ENCODE assay signal across 14 cellular contexts in genomic region chr19:4301590-4302237, GRCh38. TPM values are rescaled to one million over a fixed set of nuclear protein-coding genes. Genes with fewer than 3 reads are reported as not detected.
DNase-seq lines count a peak whose midpoint lies in the region; ATAC-seq and TF ChIP-seq lines count a peak whose summit lies in the region.
"Had no signal": no experiment of that assay in that cellular context is flagged by ENCODE, and none has a peak within 500 bp of the region (broad histone marks: within the 10 kb centered on the region; RNA-seq: fewer than 3 reads in every experiment).

No MANE protein-coding gene starts in this region.

- no peak for ATAC-seq in activated T-cell treated with anti-CD3 and anti-CD28 coated beads, Interleukin-2, amount 50 U/mL, for 4 hours
- ATAC-seq in Panc1 (peak; percentile 59; the same call in 1 of the 2 replicates), HG02885 (IDR thresholded peaks at IDR 0.05; ENCODE audit: poor library complexity, unreplicated experiment) (no peak)
- peak; percentile 14 for ATAC-seq in stimulated activated effector memory CD8-positive, alpha-beta T cell treated with anti-CD3 and anti-CD28 coated beads, Interleukin-12 subunit alpha, Interleukin-12 subunit beta, amount 100 ng/mL, for 72 hours
- ATAC-seq: heart right ventricle, left lobe of liver had no signal

- no peak overlapping the region for H3K9ac ChIP-seq in endodermal cell (ENCODE audit: extremely low read depth, low read length, poor library complexity, severe bottlenecking)

- no peaks in the 10 kb centered on the region for H3K36me3 Mint-ChIP-seq in activated T-cell treated with anti-CD3 and anti-CD28 coated beads, Interleukin-2, amount 50 U/mL, for 4 hours (ENCODE audit: insufficient read depth)
- H3K36me3 Mint-ChIP-seq in endodermal cell (ENCODE audit: low read depth) = peaks cover 2% of the 10 kb centered on the region
- H3K36me3 Mint-ChIP-seq in stimulated activated effector memory CD8-positive, alpha-beta T cell treated with anti-CD3 and anti-CD28 coated beads, Interleukin-12 subunit alpha, Interleukin-12 subunit beta, amount 100 ng/mL, for 72 hours = peaks cover 4% of the 10 kb centered on the region

- no peaks in the 10 kb centered on the region for H3K36me3 ChIP-seq in Panc1 (ENCODE audit: control insufficient read depth, insufficient read depth, low read length)
- no peaks in the 10 kb centered on the region for H3K36me3 ChIP-seq in endodermal cell (ENCODE audit: control insufficient read depth, insufficient read depth, low read length)
- no peaks in the 10 kb centered on the region for H3K36me3 ChIP-seq in sigmoid colon
- H3K36me3 ChIP-seq: heart right ventricle, vagina had no signal

- H3K4me3 ChIP-seq in Panc1 (ENCODE audit: low read depth in 2 of 2, low read length in 2 of 2) (no peak overlapping the region), endodermal cell (ENCODE audit: low read length) (no peak overlapping the region), sigmoid colon (no peak overlapping the region)
- H3K4me3 ChIP-seq: heart right ventricle, vagina had no signal

- no peak for TF ChIP-seq POLR2A in sigmoid colon (IDR thresholded peaks at IDR 0.05)

- no peak for TF ChIP-seq CTCF in Panc1 (IDR thresholded peaks at IDR 0.05)
- no peak for TF ChIP-seq CTCF in endodermal cell (conservative IDR thresholded peaks at IDR 0.05)
- TF ChIP-seq CTCF in sigmoid colon (IDR thresholded peaks at IDR 0.05) = no peak

- CTCF ChIA-PET in Panc1 (lab: Charles Lee) = no interaction called here

- H3K27ac ChIP-seq in Panc1 (ENCODE audit: low read length) (no peak overlapping the region), endodermal cell (ENCODE audit: low read depth, low read length) (peak overlapping the region; percentile 63), sigmoid colon (no peak overlapping the region)
- H3K27ac ChIP-seq: heart right ventricle, vagina had no signal

- no peaks in the 10 kb centered on the region for H3K9me3 Mint-ChIP-seq in activated T-cell treated with anti-CD3 and anti-CD28 coated beads, Interleukin-2, amount 50 U/mL, for 4 hours
- no peaks in the 10 kb centered on the region for H3K9me3 Mint-ChIP-seq in endodermal cell
- no peaks in the 10 kb centered on the region for H3K9me3 Mint-ChIP-seq in stimulated activated effector memory CD8-positive, alpha-beta T cell treated with anti-CD3 and anti-CD28 coated beads, Interleukin-12 subunit alpha, Interleukin-12 subunit beta, amount 100 ng/mL, for 72 hours

- intact Hi-C loops in Panc1 (cut with micrococcal nuclease; ENCODE audit: unreplicated experiment) = no loop called here
- intact Hi-C loops in sigmoid colon (cut with DNase I) = no loop called here

- peak overlapping the region; percentile 64 for H3K4me3 Mint-ChIP-seq in activated T-cell treated with anti-CD3 and anti-CD28 coated beads, Interleukin-2, amount 50 U/mL, for 4 hours
- no peak overlapping the region for H3K4me3 Mint-ChIP-seq in endodermal cell
- H3K4me3 Mint-ChIP-seq in stimulated activated effector memory CD8-positive, alpha-beta T cell treated with anti-CD3 and anti-CD28 coated beads, Interleukin-12 subunit alpha, Interleukin-12 subunit beta, amount 100 ng/mL, for 72 hours = peak overlapping the region; percentile 66

- no peak for TF ChIP-seq EP300 in sigmoid colon (IDR thresholded peaks at IDR 0.05)

- H3K4me1 ChIP-seq in Panc1 (ENCODE audit: control insufficient read depth, insufficient read depth, low read length) (peaks cover 5% of the 10 kb centered on the region), endodermal cell (ENCODE audit: control insufficient read depth, insufficient read depth, low read length) (no peaks in the 10 kb centered on the region), sigmoid colon (peaks cover 0 to 10% (median 4%) of the 10 kb centered on the region in 4 donors)
- H3K4me1 ChIP-seq: vagina had no signal

- no peak for DNase-seq in activated T-cell treated with anti-CD3 and anti-CD28 coated beads, Interleukin-2, amount 50 U/mL, for 4 hours
- no peak for DNase-seq in activated T-cell treated with anti-CD3 and anti-CD28 coated beads for 4 hours
- DNase-seq in Panc1 (ENCODE audit: low read depth, low spot score) = no peak
- no peak for DNase-seq in endodermal cell
- DNase-seq in stimulated activated effector memory CD8-positive, alpha-beta T cell treated with anti-CD3 and anti-CD28 coated beads, Interleukin-12 subunit alpha, Interleukin-12 subunit beta, amount 100 ng/mL, for 72 hours (ENCODE audit: low spot score in 2 of 2) = no peak
- no peak for DNase-seq in sigmoid colon
- DNase-seq in HUDEP-2 (lab: John Stamatoyannopoulos, UW; ENCODE audit: unreplicated experiment in 76 of 76) = no peak
- DNase-seq: cerebellar nuclear complex, heart right ventricle, NCI-H1105 treated with DMSO at 0.1 percent for 48 hours, NCI-H524 had no signal

- peak overlapping the region; percentile 12 for H3K27ac Mint-ChIP-seq in endodermal cell
- peak overlapping the region; percentile 81 for H3K27ac Mint-ChIP-seq in stimulated activated effector memory CD8-positive, alpha-beta T cell treated with anti-CD3 and anti-CD28 coated beads, Interleukin-12 subunit alpha, Interleukin-12 subunit beta, amount 100 ng/mL, for 72 hours

- in situ Hi-C loops in Panc1 (cut with HindIII; ENCODE audit: low pct_unique_long_range_greater_than_20kb, low sequenced_read_pairs) = no loop called here

- peaks cover 27% of the 10 kb centered on the region for H3K4me1 Mint-ChIP-seq in activated T-cell treated with anti-CD3 and anti-CD28 coated beads, Interleukin-2, amount 50 U/mL, for 4 hours (ENCODE audit: low read depth)
- peaks cover 6% of the 10 kb centered on the region for H3K4me1 Mint-ChIP-seq in endodermal cell
- peaks cover 41% of the 10 kb centered on the region for H3K4me1 Mint-ChIP-seq in stimulated activated effector memory CD8-positive, alpha-beta T cell treated with anti-CD3 and anti-CD28 coated beads, Interleukin-12 subunit alpha, Interleukin-12 subunit beta, amount 100 ng/mL, for 72 hours

- H3K9me3 ChIP-seq in Panc1 (ENCODE audit: control insufficient read depth, insufficient read depth, low read depth, low read length) (no peaks in the 10 kb centered on the region), endodermal cell (ENCODE audit: control insufficient read depth, low read length) (no peaks in the 10 kb centered on the region), sigmoid colon (no peaks in the 10 kb centered on the region)
- H3K9me3 ChIP-seq: heart right ventricle, vagina had no signal

- WGBS in endodermal cell (ENCODE audit: insufficient coverage in 1 of 2, insufficient read length in 1 of 2), 2 experiments = 59 to 77% methylated on average over 7 to 11 of the region's 13 CpGs
- 48 to 57% methylated on average over 13 of the region's 13 CpGs for WGBS in sigmoid colon, 2 donors

- H3K27me3 Mint-ChIP-seq in activated T-cell treated with anti-CD3 and anti-CD28 coated beads, Interleukin-2, amount 50 U/mL, for 4 hours (ENCODE audit: low read depth) = peaks cover 9% of the 10 kb centered on the region
- H3K27me3 Mint-ChIP-seq in endodermal cell (ENCODE audit: insufficient read depth) = no peaks in the 10 kb centered on the region

- no TSS peak for BruUV-seq in Panc1 (replicated peaks; lab: Mats Ljungman, UMichigan)

- H3K27me3 ChIP-seq in Panc1 (ENCODE audit: control insufficient read depth, insufficient read depth, low read length) = no peaks in the 10 kb centered on the region
- H3K27me3 ChIP-seq in endodermal cell (ENCODE audit: control insufficient read depth, insufficient read depth, low read length, poor library complexity, severe bottlenecking) = no peaks in the 10 kb centered on the region
- H3K27me3 ChIP-seq in sigmoid colon = peaks cover 0 to 23% (median 23%) of the 10 kb centered on the region in 3 donors
- H3K27me3 ChIP-seq: vagina had no signal

- POLR2A ChIA-PET in Panc1 (lab: Charles Lee) = no interaction called here

RNA-seq across cellular contexts. Expression of gene TMIGD2, which starts 0.5 kb away (rescaled TPM):
- total RNA-seq in activated T-cell treated with anti-CD3 and anti-CD28 coated beads, Interleukin-2, amount 50 U/mL, for 4 hours = 1 to 10 TPM; 1.9 to 2.7 (median 2.1) TPM
- total RNA-seq in Panc1 (2021; ENCODE audit: unreplicated experiment) = not detected
- polyA plus RNA-seq in Panc1 (2012; ENCODE audit: insufficient read length) = 0.47 TPM
- under 1 TPM; 0.58 to 0.70 TPM for total RNA-seq in endodermal cell
- polyA plus RNA-seq in endodermal cell (2013, experiment 1 of 2) = 0.93 TPM
- polyA plus RNA-seq in endodermal cell (2013, experiment 2 of 2) = 0.87 TPM
- total RNA-seq in sigmoid colon = not detected
- 1 to 10 TPM in 1 of 3 donors, under 1 TPM in 1, not detected in 1; 0.60 to 6.3 TPM for polyA plus RNA-seq in sigmoid colon
- total RNA-seq: vagina had no signal

RNA-seq across cellular contexts. Expression of gene FSD1, which starts 2.7 kb away (rescaled TPM):
- total RNA-seq in activated T-cell treated with anti-CD3 and anti-CD28 coated beads, Interleukin-2, amount 50 U/mL, for 4 hours = 10 to 100 TPM in 1 of 3 donors, 1 to 10 TPM in 2; 5.9 to 10.4 (median 9.1) TPM
- total RNA-seq in Panc1 (2021; ENCODE audit: unreplicated experiment) = 12.1 TPM
- polyA plus RNA-seq in Panc1 (2012; ENCODE audit: insufficient read length) = 31.9 TPM
- total RNA-seq in endodermal cell = 10 to 100 TPM; 33.3 to 37.9 TPM
- 66.1 TPM for polyA plus RNA-seq in endodermal cell (2013, experiment 1 of 2)
- polyA plus RNA-seq in endodermal cell (2013, experiment 2 of 2) = 53.5 TPM
- 1 to 10 TPM in 2 of 4 donors, not detected in 2; 1.1 to 1.5 TPM for total RNA-seq in sigmoid colon
- 1 to 10 TPM in 2 of 3 donors, not detected in 1; 1.6 to 2.6 TPM for polyA plus RNA-seq in sigmoid colon

RNA-seq across cellular contexts. Expression of gene SHD, which starts 22.6 kb away (rescaled TPM):
- total RNA-seq in activated T-cell treated with anti-CD3 and anti-CD28 coated beads, Interleukin-2, amount 50 U/mL, for 4 hours = not detected
- 0.46 TPM for total RNA-seq in Panc1 (2021; ENCODE audit: unreplicated experiment)
- polyA plus RNA-seq in Panc1 (2012; ENCODE audit: insufficient read length) = 0.35 TPM
- total RNA-seq in endodermal cell = 1 to 10 TPM; 2.8 to 6.6 TPM
- polyA plus RNA-seq in endodermal cell (2013, experiment 1 of 2) = 10.1 TPM
- 9.9 TPM for polyA plus RNA-seq in endodermal cell (2013, experiment 2 of 2)
- not detected for total RNA-seq in sigmoid colon
- 10 to 100 TPM; 18.8 to 84.7 (median 68.0) TPM for polyA plus RNA-seq in sigmoid colon
- total RNA-seq: vagina had no signal

RNA-seq across cellular contexts. Expression of gene STAP2, which starts 36.9 kb away (rescaled TPM):
- 10 to 100 TPM; 11.1 to 13.2 (median 12.8) TPM for total RNA-seq in activated T-cell treated with anti-CD3 and anti-CD28 coated beads, Interleukin-2, amount 50 U/mL, for 4 hours
- total RNA-seq in Panc1 (2021; ENCODE audit: unreplicated experiment) (10.0 TPM), endodermal cell (10 to 100 TPM; 12.7 to 13.3 TPM), sigmoid colon (1 to 10 TPM in 3 of 4 donors, under 1 TPM in 1; 0.99 to 5.5 (median 2.7) TPM)
- 21.6 TPM for polyA plus RNA-seq in Panc1 (2012; ENCODE audit: insufficient read length)
- 10.3 TPM for polyA plus RNA-seq in endodermal cell (2013, experiment 1 of 2)
- polyA plus RNA-seq in endodermal cell (2013, experiment 2 of 2) = 9.6 TPM
- 100 to 1,000 TPM; 146 to 313 (median 199) TPM for polyA plus RNA-seq in sigmoid colon

RNA-seq across cellular contexts. Expression of gene MPND, which starts 41.6 kb away (rescaled TPM):
- 10 to 100 TPM; 16.0 to 18.6 (median 18.1) TPM for total RNA-seq in activated T-cell treated with anti-CD3 and anti-CD28 coated beads, Interleukin-2, amount 50 U/mL, for 4 hours
- total RNA-seq in Panc1 (2021; ENCODE audit: unreplicated experiment) = 22.9 TPM
- polyA plus RNA-seq in Panc1 (2012; ENCODE audit: insufficient read length) = 44.9 TPM
- total RNA-seq in endodermal cell = 10 to 100 TPM; 51.5 to 55.9 TPM
- polyA plus RNA-seq in endodermal cell (2013, experiment 1 of 2) = 32.8 TPM
- polyA plus RNA-seq in endodermal cell (2013, experiment 2 of 2) = 30.6 TPM
- 10 to 100 TPM in 1 of 4 donors, 1 to 10 TPM in 3; 8.6 to 13.3 (median 9.3) TPM for total RNA-seq in sigmoid colon
- polyA plus RNA-seq in sigmoid colon = 10 to 100 TPM; 38.2 to 65.2 (median 60.1) TPM

Comparison
In these comparisons a context has a peak if more than half of its experiments do, and no peak if none do; other contexts are left out.
1. ATAC-seq: peak in Panc1 (single experiment) and stimulated activated effector memory CD8-positive, alpha-beta T cell treated with anti-CD3 and anti-CD28 coated beads, Interleukin-12 subunit alpha, Interleukin-12 subunit beta, amount 100 ng/mL, for 72 hours (single experiment); none in activated T-cell treated with anti-CD3 and anti-CD28 coated beads, Interleukin-2, amount 50 U/mL, for 4 hours (0 of 2) and HG02885 (single experiment).